Comparison of ENCODE assay signal across 8 cellular contexts in the genomic region with DNA sequence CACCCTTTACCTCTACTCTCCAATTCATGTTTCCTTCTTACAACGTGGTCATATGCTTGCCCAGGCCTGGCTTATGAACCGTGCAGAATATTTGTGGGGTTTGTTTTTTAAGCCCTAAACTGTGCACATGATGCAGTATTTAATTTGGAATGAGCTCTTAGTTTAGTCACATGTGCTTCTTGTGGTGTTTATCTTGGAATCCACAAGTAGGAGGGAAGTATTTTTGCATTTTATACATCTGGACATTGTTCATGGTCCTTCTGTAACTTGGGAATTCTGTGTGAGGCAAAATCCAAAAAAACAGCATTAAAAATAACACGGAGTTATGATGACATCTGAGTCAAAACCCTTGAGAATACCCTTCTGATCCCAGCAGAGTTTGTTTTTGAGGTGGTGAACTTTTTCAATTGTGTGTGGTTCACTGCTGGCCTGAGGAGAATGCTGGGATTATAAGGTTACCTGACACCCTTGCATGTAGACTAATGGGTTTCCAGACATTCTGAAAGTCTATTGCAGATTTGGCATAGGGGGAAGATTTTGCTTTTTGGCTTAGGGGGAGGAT.
DNase-seq lines count a peak whose midpoint lies in the region; ATAC-seq and TF ChIP-seq lines count a peak whose summit lies in the region.

No MANE protein-coding gene starts in this region.

- DNase-seq in AG09309 (ENCODE audit: low read depth) (peak; percentile 67), PC-9 (no peak), fibroblast of lung (ENCODE audit: low read depth in 2 of 2) (peak; percentile 92 to 95), omental fat pad (ENCODE audit: low spot score) (no peak), putamen (ENCODE audit: low spot score) (no peak), OCI-M1 (lab: John Stamatoyannopoulos, UW) (no peak)
- no peak for DNase-seq in activated CD4-positive, alpha-beta T cell treated with anti-CD3 and anti-CD28 coated beads, Interleukin-2, amount 10 ng/mL, durations not matched to agents 7 days and 5 days
- no peak for DNase-seq in stimulated activated naive CD8-positive, alpha-beta T cell treated with anti-CD3 and anti-CD28 coated beads, Interleukin-15, Interleukin-2, amounts not matched to agents 100 U/mL and 50 U/mL, for 24 hours

- CTCF ChIA-PET in PC-9 (lab: Charles Lee), result interaction anchor here (0.6 to 1.1 kb wide), 3 partner anchors 366 to 885 kb away, joined by 3 to 4 read pairs (median 3); no protein-coding TSS in a partner anchor
- CTCF ChIA-PET in activated CD4-positive, alpha-beta T cell treated with anti-CD3 and anti-CD28 coated beads, Interleukin-2, amount 10 ng/mL, durations not matched to agents 7 days and 5 days (lab: Charles Lee), result interaction anchor here (0.6 kb wide), 1 partner anchor 58 kb away, joined by 5 read pairs; no protein-coding TSS in a partner anchor

- H3K9me3 ChIP-seq in PC-9 (ENCODE audit: insufficient read depth, low read depth) (no peaks in the 10 kb centered on the region), fibroblast of lung (ENCODE audit: control insufficient read depth, insufficient read depth, low read depth, low read length) (no peaks in the 10 kb centered on the region)

- TF ChIP-seq CTCF in AG09309 (IDR thresholded peaks at IDR 0.05; ENCODE audit: control insufficient read depth, insufficient read depth, low read depth, low read length, missing control alignments), result no peak
- no peak for TF ChIP-seq CTCF in PC-9 (conservative IDR thresholded peaks at IDR 0.05)
- TF ChIP-seq CTCF in fibroblast of lung (conservative IDR thresholded peaks at IDR 0.05 in 1 of 2, IDR thresholded peaks at IDR 0.05 in 1 of 2; ENCODE audit: low read depth in 1 of 2, low read length in 2 of 2), result no peak
- no peak for TF ChIP-seq CTCF in omental fat pad (IDR thresholded peaks at IDR 0.05)

- peaks cover 21% of the 10 kb centered on the region for H3F3A ChIP-seq in PC-9 (ENCODE audit: insufficient read depth, low read depth)

- H3K27ac Mint-ChIP-seq in activated CD4-positive, alpha-beta T cell treated with anti-CD3 and anti-CD28 coated beads, Interleukin-2, amount 10 ng/mL, durations not matched to agents 7 days and 5 days, result no peak overlapping the region

- H3K79me2 ChIP-seq in PC-9 (ENCODE audit: low read depth) (no peaks in the 10 kb centered on the region), fibroblast of lung (ENCODE audit: control insufficient read depth, insufficient read depth, low read length) (no peaks in the 10 kb centered on the region)

- H3K9me2 ChIP-seq in PC-9 (ENCODE audit: insufficient read depth), result no peaks in the 10 kb centered on the region

- H3K9ac ChIP-seq in fibroblast of lung (ENCODE audit: insufficient read depth, low read length), result no peak overlapping the region

- H3K4me3 Mint-ChIP-seq in activated CD4-positive, alpha-beta T cell treated with anti-CD3 and anti-CD28 coated beads, Interleukin-2, amount 10 ng/mL, durations not matched to agents 7 days and 5 days, result no peak overlapping the region

- H3K27me3 Mint-ChIP-seq in activated CD4-positive, alpha-beta T cell treated with anti-CD3 and anti-CD28 coated beads, Interleukin-2, amount 10 ng/mL, durations not matched to agents 7 days and 5 days, result no peaks in the 10 kb centered on the region

- intact Hi-C loops in PC-9 (cut with micrococcal nuclease; ENCODE audit: unreplicated experiment), result loop anchor here (2.0 to 10.0 kb wide), 6 partner anchors 291 to 901 kb away; no protein-coding TSS in a partner anchor

- H3K27me3 ChIP-seq in PC-9 (ENCODE audit: insufficient read depth, low read depth) (no peaks in the 10 kb centered on the region), fibroblast of lung (ENCODE audit: control insufficient read depth, insufficient read depth, low read length) (no peaks in the 10 kb centered on the region)

- H3K4me2 ChIP-seq in PC-9 (peak overlapping the region; percentile 59), fibroblast of lung (ENCODE audit: extremely low read depth, insufficient read depth, low read length) (peak overlapping the region; percentile 61)

- H3K36me3 Mint-ChIP-seq in activated CD4-positive, alpha-beta T cell treated with anti-CD3 and anti-CD28 coated beads, Interleukin-2, amount 10 ng/mL, durations not matched to agents 7 days and 5 days (ENCODE audit: low read depth), result no peaks in the 10 kb centered on the region

- H3K9me3 Mint-ChIP-seq in activated CD4-positive, alpha-beta T cell treated with anti-CD3 and anti-CD28 coated beads, Interleukin-2, amount 10 ng/mL, durations not matched to agents 7 days and 5 days, result no peaks in the 10 kb centered on the region

- H3K4me3 ChIP-seq in AG09309 (ENCODE audit: control insufficient read depth, low read depth, low read length), result no peak overlapping the region
- no peak overlapping the region for H3K4me3 ChIP-seq in PC-9
- peak overlapping the region in 1 of 4 experiments; percentile 14 for H3K4me3 ChIP-seq in fibroblast of lung (replicated peaks in 1 of 4; ENCODE audit: control extremely low read depth in 1 of 4, insufficient read depth in 1 of 4, low read depth in 3 of 4, low read length in 4 of 4)

- no peaks in the 10 kb centered on the region for H3K36me3 ChIP-seq in PC-9 (ENCODE audit: low read depth)
- H3K36me3 ChIP-seq in fibroblast of lung (ENCODE audit: control insufficient read depth, insufficient read depth, low read length), result no peaks in the 10 kb centered on the region

- no TSS peak for BruUV-seq in PC-9 (replicated peaks; lab: Mats Ljungman, UMichigan)

- H3K27ac ChIP-seq in PC-9 (peak overlapping the region; percentile 60), fibroblast of lung (ENCODE audit: insufficient read depth, low read length) (peak overlapping the region; percentile 31)

- ATAC-seq in omental fat pad (ENCODE audit: low FRiP score), result peak; percentile 71
- ATAC-seq in stimulated activated naive CD8-positive, alpha-beta T cell treated with anti-CD3 and anti-CD28 coated beads, Interleukin-15, Interleukin-2, amounts not matched to agents 100 U/mL and 50 U/mL, for 24 hours, result no peak

- H3K4me1 Mint-ChIP-seq in activated CD4-positive, alpha-beta T cell treated with anti-CD3 and anti-CD28 coated beads, Interleukin-2, amount 10 ng/mL, durations not matched to agents 7 days and 5 days, result no peaks in the 10 kb centered on the region

- peaks cover 43% of the 10 kb centered on the region for H3K4me1 ChIP-seq in PC-9 (replicated peaks; ENCODE audit: insufficient read depth)
- H3K4me1 ChIP-seq in fibroblast of lung (ENCODE audit: control insufficient read depth, extremely low read depth, insufficient read depth, low read length), result peaks cover 18% of the 10 kb centered on the region

- H2AFZ ChIP-seq in PC-9 (no peak overlapping the region), fibroblast of lung (ENCODE audit: low read length) (no peak overlapping the region)

- H4K20me1 ChIP-seq in PC-9 (ENCODE audit: insufficient read depth) (no peaks in the 10 kb centered on the region), fibroblast of lung (ENCODE audit: control insufficient read depth, extremely low read depth, insufficient read depth, low read length) (no peaks in the 10 kb centered on the region)

- POLR2A ChIA-PET in PC-9 (lab: Charles Lee; ENCODE audit: unreplicated experiment), result interaction anchor here (0.6 to 0.7 kb wide), 3 partner anchors 37 to 713 kb away, joined by 3 to 5 read pairs (median 3); no protein-coding TSS in a partner anchor
- POLR2A ChIA-PET in activated CD4-positive, alpha-beta T cell treated with anti-CD3 and anti-CD28 coated beads, Interleukin-2, amount 10 ng/mL, durations not matched to agents 7 days and 5 days (lab: Charles Lee), result no interaction called here

Comparison
In these comparisons a context has a peak if more than half of its experiments do, and no peak if none do; other contexts are left out.
1. DNase-seq: peak in AG09309 (single experiment) and fibroblast of lung (2 of 2); none in PC-9 (0 of 2), omental fat pad (single experiment), putamen (single experiment), OCI-M1 (single experiment), activated CD4-positive, alpha-beta T cell treated with anti-CD3 and anti-CD28 coated beads, Interleukin-2, amount 10 ng/mL, durations not matched to agents 7 days and 5 days (single experiment) and stimulated activated naive CD8-positive, alpha-beta T cell treated with anti-CD3 and anti-CD28 coated beads, Interleukin-15, Interleukin-2, amounts not matched to agents 100 U/mL and 50 U/mL, for 24 hours (single experiment).